ENCODE assay signal across 8 cellular contexts in genomic region chr1:6234502-6235295, GRCh38. TPM values are rescaled to one million over a fixed set of nuclear protein-coding genes. Genes with fewer than 3 reads are reported as not detected.
A peak's percentile ranks its signal among the peaks of the same experiment; 100 is the strongest.
DNase-seq lines count a peak whose midpoint lies in the region; ATAC-seq, FAIRE-seq and TF ChIP-seq lines count a peak whose summit lies in the region.

No MANE protein-coding gene starts in this region.

- peak overlapping the region; percentile 90 for H3K27ac Mint-ChIP-seq in stimulated activated naive CD8-positive, alpha-beta T cell treated with anti-CD3 and anti-CD28 coated beads, Interleukin-15, Interleukin-2, amounts not matched to agents 100 ng/mL and 50 ng/mL, for 24 hours
- H3K27ac Mint-ChIP-seq in activated naive CD8-positive, alpha-beta T cell treated with anti-CD3 and anti-CD28 coated beads for 36 hours: peak overlapping the region; percentile 86

- H3K9me3 ChIP-seq in kidney (ENCODE audit: control insufficient read depth in 1 of 2, low read length in 2 of 2) (no peaks in the 10 kb centered on the region), tibial nerve (no peaks in the 10 kb centered on the region)

- intact Hi-C loops in kidney (cut with DNase I): no loop called here

- TF ChIP-seq CTCF in kidney (IDR thresholded peaks at IDR 0.05; ENCODE audit: borderline replicate concordance, extremely low read depth, insufficient read depth) (no peak), tibial nerve (IDR thresholded peaks at IDR 0.05) (no peak)

- H3K4me1 Mint-ChIP-seq in stimulated activated naive CD8-positive, alpha-beta T cell treated with anti-CD3 and anti-CD28 coated beads, Interleukin-15, Interleukin-2, amounts not matched to agents 100 ng/mL and 50 ng/mL, for 24 hours (ENCODE audit: low read depth): peaks cover 23% of the 10 kb centered on the region
- H3K4me1 Mint-ChIP-seq in activated naive CD8-positive, alpha-beta T cell treated with anti-CD3 and anti-CD28 coated beads for 36 hours: peaks cover 18% of the 10 kb centered on the region

- peaks cover 31% of the 10 kb centered on the region for H3K36me3 Mint-ChIP-seq in stimulated activated naive CD8-positive, alpha-beta T cell treated with anti-CD3 and anti-CD28 coated beads, Interleukin-15, Interleukin-2, amounts not matched to agents 100 ng/mL and 50 ng/mL, for 24 hours (ENCODE audit: low read depth)
- peaks cover 17% of the 10 kb centered on the region for H3K36me3 Mint-ChIP-seq in activated naive CD8-positive, alpha-beta T cell treated with anti-CD3 and anti-CD28 coated beads for 36 hours

- H3K4me3 ChIP-seq in kidney (ENCODE audit: low read length in 2 of 2) (peak overlapping the region; percentile 86 to 89), tibial nerve (peak overlapping the region; percentile 65 to 75 (median 70))

- ATAC-seq in stimulated activated naive CD8-positive, alpha-beta T cell treated with anti-CD3 and anti-CD28 coated beads, Interleukin-15, Interleukin-2, amounts not matched to agents 100 U/mL and 50 U/mL, for 24 hours: no peak
- no peak for ATAC-seq in GM19467 (IDR thresholded peaks at IDR 0.05; ENCODE audit: unreplicated experiment)

- no peak for TF ChIP-seq POLR2A in tibial nerve (IDR thresholded peaks at IDR 0.05)

- no peak for TF ChIP-seq EP300 in tibial nerve (IDR thresholded peaks at IDR 0.05)

- H3K4me1 ChIP-seq in kidney (ENCODE audit: control insufficient read depth in 1 of 2, insufficient read depth in 1 of 2, low read depth in 1 of 2, low read length in 2 of 2) (peaks cover 0 to 11% of the 10 kb centered on the region in 2 donors), tibial nerve (peaks cover 0 to 19% (median 15%) of the 10 kb centered on the region in 4 donors)

- H3K27me3 Mint-ChIP-seq in stimulated activated naive CD8-positive, alpha-beta T cell treated with anti-CD3 and anti-CD28 coated beads, Interleukin-15, Interleukin-2, amounts not matched to agents 100 ng/mL and 50 ng/mL, for 24 hours: peaks cover 13% of the 10 kb centered on the region
- H3K27me3 Mint-ChIP-seq in activated naive CD8-positive, alpha-beta T cell treated with anti-CD3 and anti-CD28 coated beads for 36 hours: peaks cover 18% of the 10 kb centered on the region

- H3K4me3 Mint-ChIP-seq in stimulated activated naive CD8-positive, alpha-beta T cell treated with anti-CD3 and anti-CD28 coated beads, Interleukin-15, Interleukin-2, amounts not matched to agents 100 ng/mL and 50 ng/mL, for 24 hours: peak overlapping the region; percentile 92
- H3K4me3 Mint-ChIP-seq in activated naive CD8-positive, alpha-beta T cell treated with anti-CD3 and anti-CD28 coated beads for 36 hours: peak overlapping the region; percentile 90

- WGBS in tibial nerve, 2 donors: 28 to 38% methylated on average over 20 of the region's 20 CpGs

- DNase-seq in stimulated activated naive CD8-positive, alpha-beta T cell treated with anti-CD3 and anti-CD28 coated beads, Interleukin-15, Interleukin-2, amounts not matched to agents 100 U/mL and 50 U/mL, for 24 hours: no peak
- no peak for DNase-seq in activated naive CD8-positive, alpha-beta T cell treated with anti-CD3 and anti-CD28 coated beads for 36 hours
- DNase-seq in kidney: no peak
- no peak for DNase-seq in tibial nerve (ENCODE audit: low spot score in 2 of 2)
- no peak for DNase-seq in stimulated activated naive CD4-positive, alpha-beta T cell treated with Interleukin-2 at 50 U/mL for 16 hours (lab: John Stamatoyannopoulos, UW)
- DNase-seq in stimulated activated CD4-positive, alpha-beta T cell treated with anti-CD3 and anti-CD28 coated beads, Interleukin-4, amount 100 ng/mL, for 24 hours: no peak

- H3K36me3 ChIP-seq in kidney (ENCODE audit: control insufficient read depth in 1 of 2, insufficient read depth in 2 of 2, low read length in 2 of 2) (peaks cover 8 to 20% of the 10 kb centered on the region in 2 donors), tibial nerve (peaks cover 0 to 44% (median 14%) of the 10 kb centered on the region in 3 donors)

- peaks cover 0 to 16% of the 10 kb centered on the region in 2 donors for H3K27me3 ChIP-seq in tibial nerve

- FAIRE-seq in kidney (lab: Jason Lieb, UNC): no peak

- H3K9me3 Mint-ChIP-seq in stimulated activated naive CD8-positive, alpha-beta T cell treated with anti-CD3 and anti-CD28 coated beads, Interleukin-15, Interleukin-2, amounts not matched to agents 100 ng/mL and 50 ng/mL, for 24 hours: no peaks in the 10 kb centered on the region
- no peaks in the 10 kb centered on the region for H3K9me3 Mint-ChIP-seq in activated naive CD8-positive, alpha-beta T cell treated with anti-CD3 and anti-CD28 coated beads for 36 hours

- H3K27ac ChIP-seq in kidney (ENCODE audit: low read depth in 2 of 2, low read length in 2 of 2) (peak overlapping the region; percentile 17 to 43), tibial nerve (peak overlapping the region in 2 of 4 donors; percentile 55 to 56)

- H3K9ac ChIP-seq in kidney (ENCODE audit: low read length in 2 of 2): peak overlapping the region; percentile 43 to 84

RNA-seq across cellular contexts. Expression of gene ICMT, which starts 1.1 kb away (rescaled TPM):
- 10 to 100 TPM; 57.4 to 58.1 TPM for total RNA-seq in activated naive CD8-positive, alpha-beta T cell treated with anti-CD3 and anti-CD28 coated beads for 36 hours
- total RNA-seq in kidney (73.0 TPM), tibial nerve (10 to 100 TPM; 49.0 to 53.2 (median 51.4) TPM)
- polyA plus RNA-seq in kidney (ENCODE audit: insufficient read depth, low read depth, low replicate concordance): 43.4 TPM

RNA-seq across cellular contexts. Expression of gene HES3, which starts 9.3 kb away (rescaled TPM):
- not detected for total RNA-seq in activated naive CD8-positive, alpha-beta T cell treated with anti-CD3 and anti-CD28 coated beads for 36 hours
- total RNA-seq in kidney (not detected), tibial nerve (not detected)
- polyA plus RNA-seq in kidney (ENCODE audit: insufficient read depth, low read depth, low replicate concordance): not detected

RNA-seq across cellular contexts. Expression of gene GPR153, which starts 26.2 kb away (rescaled TPM):
- total RNA-seq in activated naive CD8-positive, alpha-beta T cell treated with anti-CD3 and anti-CD28 coated beads for 36 hours: under 1 TPM; 0.54 to 0.56 TPM
- 8.6 TPM for total RNA-seq in kidney
- 1.1 TPM for polyA plus RNA-seq in kidney (ENCODE audit: insufficient read depth, low read depth, low replicate concordance)
- total RNA-seq in tibial nerve: 10 to 100 TPM; 10.3 to 12.7 (median 11.3) TPM

RNA-seq across cellular contexts. Expression of gene RNF207, which starts 28.8 kb away (rescaled TPM):
- total RNA-seq in activated naive CD8-positive, alpha-beta T cell treated with anti-CD3 and anti-CD28 coated beads for 36 hours: 1 to 10 TPM; 5.0 to 6.2 TPM
- total RNA-seq in kidney: 43.6 TPM
- 7.7 TPM for polyA plus RNA-seq in kidney (ENCODE audit: insufficient read depth, low read depth, low replicate concordance)
- total RNA-seq in tibial nerve: 100 to 1,000 TPM in 1 of 4 donors, 10 to 100 TPM in 3; 22.3 to 128 (median 42.3) TPM

RNA-seq across cellular contexts. Expression of gene RPL22, which starts 35.3 kb away (rescaled TPM):
- total RNA-seq in activated naive CD8-positive, alpha-beta T cell treated with anti-CD3 and anti-CD28 coated beads for 36 hours: 100 to 1,000 TPM; 481 to 486 TPM
- 377 TPM for total RNA-seq in kidney
- polyA plus RNA-seq in kidney (ENCODE audit: insufficient read depth, low read depth, low replicate concordance): 605 TPM
- total RNA-seq in tibial nerve: 100 to 1,000 TPM; 142 to 235 (median 159) TPM
